Comparison of ENCODE assay signal across 8 cellular contexts in the genomic region with DNA sequence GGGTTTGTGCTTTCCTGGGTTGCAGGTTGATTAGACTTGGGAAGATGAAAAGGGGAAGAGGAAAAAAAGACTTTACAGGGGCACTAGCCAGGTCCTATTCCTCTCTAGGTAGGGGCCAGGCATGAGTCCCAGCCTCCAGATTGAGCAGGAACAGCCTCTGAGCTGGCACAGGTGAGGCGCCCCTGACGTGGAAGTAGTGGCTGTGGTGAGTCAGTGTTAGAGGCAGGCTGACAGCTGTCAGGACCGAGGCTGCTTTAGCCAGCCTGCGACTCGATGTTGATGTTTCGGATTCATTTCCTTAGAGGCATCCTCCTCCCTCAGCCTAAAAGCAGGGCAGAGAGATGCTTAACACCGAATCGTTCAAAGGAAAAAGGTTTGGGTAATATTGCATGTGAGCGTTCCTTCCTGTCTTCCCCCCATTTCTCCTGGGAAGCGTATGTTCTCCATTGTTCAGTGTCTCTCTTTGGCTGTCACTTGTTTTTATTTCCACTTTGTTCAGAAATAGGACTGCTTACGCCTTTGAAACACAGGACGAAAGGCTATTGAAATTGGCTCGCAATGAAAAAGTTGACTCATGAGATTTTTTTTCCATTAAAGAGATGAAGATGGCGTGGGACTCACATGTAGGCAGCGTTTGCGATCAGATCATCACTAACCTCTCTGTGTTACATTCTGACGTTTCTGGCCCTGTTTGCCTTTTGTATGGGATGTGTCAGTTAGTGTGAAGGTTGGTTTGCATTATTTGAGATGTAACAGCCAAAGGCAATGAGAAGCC. TPM values are rescaled to one million over a fixed set of nuclear protein-coding genes. Genes with fewer than 3 reads are reported as not detected.
A peak's percentile ranks its signal among the peaks of the same experiment; 100 is the strongest.
DNase-seq lines count a peak whose midpoint lies in the region; ATAC-seq and TF ChIP-seq lines count a peak whose summit lies in the region.

No MANE protein-coding gene starts in this region.

- H3K27ac ChIP-seq in neural progenitor cell, result no peak overlapping the region

- H3K9me3 Mint-ChIP-seq in IgD-negative memory B cell (no peaks in the 10 kb centered on the region), neural progenitor cell (no peaks in the 10 kb centered on the region)
- no peaks in the 10 kb centered on the region for H3K9me3 Mint-ChIP-seq in effector memory CD8-positive, alpha-beta T cell

- H3K4me3 Mint-ChIP-seq in IgD-negative memory B cell, result peak overlapping the region; percentile 83 to 99 (median 93)
- peak overlapping the region; percentile 92 to 94 for H3K4me3 Mint-ChIP-seq in effector memory CD8-positive, alpha-beta T cell
- peak overlapping the region; percentile 87 for H3K4me3 Mint-ChIP-seq in neural progenitor cell

- H3K4me1 Mint-ChIP-seq in IgD-negative memory B cell, result peaks cover 25 to 36% (median 32%) of the 10 kb centered on the region in 3 donors
- peaks cover 21 to 30% of the 10 kb centered on the region in 2 donors for H3K4me1 Mint-ChIP-seq in effector memory CD8-positive, alpha-beta T cell (ENCODE audit: low read depth in 2 of 2)
- peaks cover 35% of the 10 kb centered on the region for H3K4me1 Mint-ChIP-seq in neural progenitor cell

- peak; percentile 64 for DNase-seq in ELR (ENCODE audit: low read depth)
- DNase-seq in activated CD8-positive, alpha-beta memory T cell treated with anti-CD3 and anti-CD28 coated beads for 48 hours (ENCODE audit: low read depth in 2 of 3, low spot score in 2 of 3), result peak; percentile 29 to 42 (median 36)
- DNase-seq in effector memory CD8-positive, alpha-beta T cell, result peak; percentile 62 to 68 (median 62)
- no peak for DNase-seq in neural progenitor cell (ENCODE audit: low spot score)
- DNase-seq in stromal cell of bone marrow (ENCODE audit: low read depth), result peak; percentile 74
- no peak for DNase-seq in SKM-1 (lab: John Stamatoyannopoulos, UW; ENCODE audit: unreplicated experiment)

- H3K4me2 ChIP-seq in neural progenitor cell, result peak overlapping the region; percentile 80

- no peaks in the 10 kb centered on the region for H3K9me3 ChIP-seq in neural progenitor cell (ENCODE audit: low read depth)

- no peak for TF ChIP-seq CTCF in neural progenitor cell (IDR thresholded peaks at IDR 0.05)

- H3K4me1 ChIP-seq in neural progenitor cell, result peaks cover 6% of the 10 kb centered on the region

- no peaks in the 10 kb centered on the region for H3F3A ChIP-seq in neural progenitor cell (ENCODE audit: low read depth)

- ATAC-seq in effector memory CD8-positive, alpha-beta T cell (replicated peaks), result peak; percentile 78
- ATAC-seq in GM21367 (IDR thresholded peaks at IDR 0.05; ENCODE audit: unreplicated experiment), result no peak

- no peak overlapping the region for H3K9ac ChIP-seq in neural progenitor cell

- no peaks in the 10 kb centered on the region for H4K20me1 ChIP-seq in neural progenitor cell (ENCODE audit: low read depth)

- H3K27me3 Mint-ChIP-seq in IgD-negative memory B cell (peaks cover 8% of the 10 kb centered on the region), neural progenitor cell (ENCODE audit: insufficient read depth, low read depth) (peaks cover 3% of the 10 kb centered on the region)
- H3K27me3 Mint-ChIP-seq in effector memory CD8-positive, alpha-beta T cell, result no peaks in the 10 kb centered on the region

- peak overlapping the region; percentile 59 to 99 (median 80) for H3K27ac Mint-ChIP-seq in IgD-negative memory B cell
- peak overlapping the region; percentile 94 for H3K27ac Mint-ChIP-seq in effector memory CD8-positive, alpha-beta T cell
- H3K27ac Mint-ChIP-seq in neural progenitor cell, result no peak overlapping the region

- H3K79me2 ChIP-seq in neural progenitor cell (ENCODE audit: low read depth), result no peaks in the 10 kb centered on the region

- H2AFZ ChIP-seq in neural progenitor cell (replicated peaks), result no peak overlapping the region

- peaks cover 2% of the 10 kb centered on the region for H3K36me3 Mint-ChIP-seq in IgD-negative memory B cell
- peaks cover 30% of the 10 kb centered on the region for H3K36me3 Mint-ChIP-seq in effector memory CD8-positive, alpha-beta T cell (ENCODE audit: insufficient read depth)
- no peaks in the 10 kb centered on the region for H3K36me3 Mint-ChIP-seq in neural progenitor cell

- no peaks in the 10 kb centered on the region for H3K36me3 ChIP-seq in neural progenitor cell

- H3K4me3 ChIP-seq in neural progenitor cell, result peak overlapping the region; percentile 80

- peaks cover 30% of the 10 kb centered on the region for H3K27me3 ChIP-seq in neural progenitor cell

RNA-seq across cellular contexts. Expression of a gene that starts 1.2 kb away (rescaled TPM):
- 1.1 TPM for polyA plus RNA-seq in IgD-negative memory B cell
- 6.1 and 9.0 TPM in 2 replicates for total RNA-seq in neural progenitor cell (ENCODE audit: low replicate concordance)

RNA-seq across cellular contexts. Expression of a gene that starts 17.5 kb away (rescaled TPM):
- 30.8 TPM for polyA plus RNA-seq in IgD-negative memory B cell
- 53.3 and 57.0 TPM in 2 replicates for total RNA-seq in neural progenitor cell (ENCODE audit: low replicate concordance)

Comparison
In these comparisons a context has a peak if more than half of its experiments do, and no peak if none do; other contexts are left out.
1. DNase-seq: peak in ELR (single experiment), activated CD8-positive, alpha-beta memory T cell treated with anti-CD3 and anti-CD28 coated beads for 48 hours (3 of 3), effector memory CD8-positive, alpha-beta T cell (3 of 3) and stromal cell of bone marrow (single experiment); none in neural progenitor cell (single experiment) and SKM-1 (single experiment).
2. Peak in every context shown above with its lines, with median percentiles within 50 percentile points of each other: H3K4me3 Mint-ChIP-seq.